1 cellular context compared by ENCODE assay signal in genomic region chr20:47428851-47429336, GRCh38.
TF ChIP-seq lines count a peak whose summit lies in the region.

No MANE protein-coding gene starts in this region.

TF ChIP-seq in HepG2, 621 proteins besides CTCF, POLR2A, EP300 and RAD21 (continued from another document):
- peak; percentile 82 for TF ChIP-seq TEAD3 (CRISPR knock-in tag; optimal IDR thresholded peaks at IDR 0.05; ENCODE audit: borderline replicate concordance)
TF ChIP-seq in HepG2: peak in this region for 124.
